Comparison of ENCODE assay signal across 8 cellular contexts in genomic region chr10:45983538-45984186, GRCh38. TPM values are rescaled to one million over a fixed set of nuclear protein-coding genes. Genes with fewer than 3 reads are reported as not detected.
DNase-seq lines count a peak whose midpoint lies in the region; ATAC-seq, FAIRE-seq and TF ChIP-seq lines count a peak whose summit lies in the region.
"Not testable (repeated sequence)": the region's sequence is repeated elsewhere in the genome, so short reads cannot be mapped to it uniquely, and the experiment has no call there.

No MANE protein-coding gene starts in this region.

- H3K4me1 ChIP-seq in kidney (ENCODE audit: control insufficient read depth in 1 of 2, insufficient read depth in 1 of 2, low read depth in 1 of 2, low read length in 2 of 2): not testable (repeated sequence)

- H3K36me3 ChIP-seq in kidney (ENCODE audit: control insufficient read depth in 1 of 2, insufficient read depth in 2 of 2, low read length in 2 of 2): not testable (repeated sequence)

- DNase-seq in AG04449 (ENCODE audit: low read depth, low spot score) (peak; percentile 5), KG1 (lab: John Stamatoyannopoulos, UW) (peak; percentile 35), RPMI8226 (peak; percentile 18), renal cortical epithelial cell (ENCODE audit: low read depth) (peak; percentile 63)
- peak; percentile 30 for DNase-seq in activated CD8-positive, alpha-beta memory T cell treated with anti-CD3 and anti-CD28 coated beads, Interleukin-2, amount 50 U/mL, for 4 hours
- DNase-seq in effector CD8-positive, alpha-beta T cell (lab: John Stamatoyannopoulos, UW): peak; percentile 14
- not testable (repeated sequence) for DNase-seq in kidney

- intact Hi-C loops in kidney (cut with DNase I): not testable (repeated sequence)

- FAIRE-seq in kidney (lab: Jason Lieb, UNC): not testable (repeated sequence)

- CTCF ChIA-PET in AG04449 (lab: Yijun Ruan, JAX): interaction anchor here (1.2 kb wide), 1 partner anchor 45 kb away, joined by 7 read pairs; no protein-coding TSS in a partner anchor

- not testable (repeated sequence) for H3K27ac ChIP-seq in kidney (ENCODE audit: low read depth in 2 of 2, low read length in 2 of 2)

- ATAC-seq in GM18498 (IDR thresholded peaks at IDR 0.05; ENCODE audit: unreplicated experiment): peak; percentile 64

- H3K9me3 ChIP-seq in kidney (ENCODE audit: control insufficient read depth in 1 of 2, low read length in 2 of 2): not testable (repeated sequence)

- POLR2A ChIA-PET in AG04449 (lab: Yijun Ruan, JAX): not testable (repeated sequence)

- H3K4me3 ChIP-seq in AG04449 (ENCODE audit: low read depth, low read length); kidney (ENCODE audit: low read length in 2 of 2): not testable (repeated sequence)

- TF ChIP-seq CTCF in AG04449 (IDR thresholded peaks at IDR 0.05; ENCODE audit: insufficient read depth, low read length, missing control alignments) (peak; percentile 29), kidney (IDR thresholded peaks at IDR 0.05; ENCODE audit: borderline replicate concordance, extremely low read depth, insufficient read depth) (peak; percentile 21)

- not testable (repeated sequence) for H3K9ac ChIP-seq in kidney (ENCODE audit: low read length in 2 of 2)

RNA-seq across cellular contexts. Expression of gene TIMM23, which starts 11.4 kb away (rescaled TPM):
- total RNA-seq in kidney (52.0 TPM), renal cortical epithelial cell (91.4 and 120 TPM in 2 replicates)
- 107 TPM for polyA plus RNA-seq in kidney (ENCODE audit: insufficient read depth, low read depth, low replicate concordance)

RNA-seq across cellular contexts. Expression of gene NCOA4, which starts 46.8 kb away (rescaled TPM):
- total RNA-seq in kidney (133 TPM), renal cortical epithelial cell (265 and 272 TPM in 2 replicates)
- 83.7 TPM for polyA plus RNA-seq in kidney (ENCODE audit: insufficient read depth, low read depth, low replicate concordance)
